Comparison of ENCODE assay signal across 28 cellular contexts in the genomic region with DNA sequence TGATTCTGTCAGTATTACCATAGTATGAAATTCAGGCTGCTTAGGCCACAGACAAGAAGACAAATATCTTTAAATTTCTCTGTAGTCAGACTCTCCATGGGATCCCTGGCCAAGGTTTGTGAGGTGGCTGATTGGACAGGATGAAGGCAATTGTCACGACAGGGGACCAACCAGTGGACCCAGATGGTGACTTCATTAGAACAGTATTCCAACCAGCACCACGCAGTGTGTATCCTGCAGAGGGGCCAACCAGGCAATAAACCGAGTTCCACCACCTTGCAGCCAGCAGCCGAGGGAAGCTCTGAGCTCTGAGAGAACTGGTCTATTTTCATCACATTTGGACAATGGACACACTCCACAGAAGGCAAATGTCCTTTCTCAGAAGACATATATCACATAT. TPM values are rescaled to one million over a fixed set of nuclear protein-coding genes. Genes with fewer than 3 reads are reported as not detected.
"Had no signal": no experiment of that assay in that cellular context is flagged by ENCODE, and none has a peak within 500 bp of the region (broad histone marks: within the 10 kb centered on the region; RNA-seq: fewer than 3 reads in every experiment).

No MANE protein-coding gene starts in this region.

- H3K27ac ChIP-seq: hepatocyte, left ventricle myocardium inferior, ovary, right atrium auricular region, right lobe of liver, suprapubic skin, thoracic aorta, tibial artery, uterus had no signal

- H3K4me1 ChIP-seq: left ventricle myocardium inferior, right atrium auricular region, right lobe of liver, suprapubic skin, tibial artery, uterus had no signal

- H3K36me3 Mint-ChIP-seq: natural killer cell treated with Interleukin-12 subunit alpha and Interleukin-12 subunit beta and Interleukin-15 and Interleukin-18, amount 100 ng/mL, for 72 hours; stimulated activated naive B cell treated with anti-CD40 and anti-IgM and Interleukin-4, amounts not matched to agents 10 μg/mL and 1 μg/mL and 100 μg/mL, for 72 hours had no signal

- H3K4me3 ChIP-seq: hepatocyte, left ventricle myocardium inferior, lung, mucosa of descending colon, ovary, right atrium auricular region, right lobe of liver, smooth muscle cell, suprapubic skin, thoracic aorta, tibial artery, uterus had no signal

- H3K27ac Mint-ChIP-seq: naive thymus-derived CD4-positive, alpha-beta T cell; natural killer cell treated with Interleukin-12 subunit alpha and Interleukin-12 subunit beta and Interleukin-15 and Interleukin-18, amount 100 ng/mL, for 72 hours; progenitor cell of endocrine pancreas; stimulated activated naive B cell treated with anti-CD40 and anti-IgM and Interleukin-4, amounts not matched to agents 10 μg/mL and 1 μg/mL and 100 μg/mL, for 72 hours; stimulated activated naive CD8-positive, alpha-beta T cell treated with anti-CD3 and anti-CD28 coated beads, Interleukin-15, Interleukin-2, amounts not matched to agents 100 ng/mL and 50 ng/mL, for 24 hours; type B pancreatic cell had no signal

- H3K4me1 Mint-ChIP-seq: naive thymus-derived CD4-positive, alpha-beta T cell; stimulated activated naive B cell treated with anti-CD40 and anti-IgM and Interleukin-4, amounts not matched to agents 10 μg/mL and 1 μg/mL and 100 μg/mL, for 72 hours had no signal

- H3K27me3 ChIP-seq: hepatocyte, ovary, right atrium auricular region, right lobe of liver, suprapubic skin, tibial artery, uterus had no signal

- H3K4me3 Mint-ChIP-seq: naive thymus-derived CD4-positive, alpha-beta T cell; natural killer cell treated with Interleukin-12 subunit alpha and Interleukin-12 subunit beta and Interleukin-15 and Interleukin-18, amount 100 ng/mL, for 72 hours; stimulated activated naive B cell treated with anti-CD40 and anti-IgM and Interleukin-4, amounts not matched to agents 10 μg/mL and 1 μg/mL and 100 μg/mL, for 72 hours; stimulated activated naive CD8-positive, alpha-beta T cell treated with anti-CD3 and anti-CD28 coated beads, Interleukin-15, Interleukin-2, amounts not matched to agents 100 ng/mL and 50 ng/mL, for 24 hours; type B pancreatic cell had no signal

- ATAC-seq: mucosa of descending colon; naive thymus-derived CD4-positive, alpha-beta T cell; natural killer cell treated with Interleukin-12 subunit alpha and Interleukin-12 subunit beta and Interleukin-15 and Interleukin-18, amount 100 ng/mL, for 72 hours; right lobe of liver; stimulated activated naive B cell treated with anti-CD40 and anti-IgM and Interleukin-4, amounts not matched to agents 10 μg/mL and 1 μg/mL and 100 μg/mL, for 72 hours had no signal

- H3K36me3 ChIP-seq: left ventricle myocardium inferior, ovary, right atrium auricular region, right lobe of liver, suprapubic skin, thoracic aorta, tibial artery, uterus had no signal

- DNase-seq: kidney; left ventricle myocardium inferior; midbrain; mucosa of descending colon; naive thymus-derived CD4-positive, alpha-beta T cell; ovary; right lobe of liver; stimulated activated CD4-positive, alpha-beta T cell treated with anti-CD3 and anti-CD28 coated beads, Interleukin-1b, Interleukin-23, amount 100 ng/mL, for 48 hours; stimulated activated CD4-positive, alpha-beta T cell treated with anti-CD3 and anti-CD28 coated beads, Interleukin-2, amount 100 ng/mL, for 48 hours; stimulated activated naive B cell treated with anti-CD40 and anti-IgM and Interleukin-4, amounts not matched to agents 10 μg/mL and 1 μg/mL and 100 μg/mL, for 72 hours; tibial artery; uterus had no signal

- H3K9me3 ChIP-seq: left ventricle myocardium inferior, mucosa of descending colon, ovary, right atrium auricular region, right lobe of liver, suprapubic skin, thoracic aorta, tibial artery, uterus had no signal

- H3K27me3 Mint-ChIP-seq: stimulated activated naive B cell treated with anti-CD40 and anti-IgM and Interleukin-4, amounts not matched to agents 10 μg/mL and 1 μg/mL and 100 μg/mL, for 72 hours had no signal

RNA-seq across cellular contexts. Expression of a gene that starts 16.1 kb away (rescaled TPM):
- total RNA-seq: kidney; left ventricle myocardium inferior; lower leg skin; mesenteric fat pad; myocyte; naive thymus-derived CD4-positive, alpha-beta T cell; natural killer cell treated with Interleukin-12 subunit alpha and Interleukin-12 subunit beta and Interleukin-15 and Interleukin-18, amount 100 ng/mL, for 72 hours; pulmonary artery endothelial cell; renal cortical epithelial cell; right atrium auricular region; smooth muscle cell; thoracic aorta; ureter had no signal
- polyA plus RNA-seq: hepatocyte; naive thymus-derived CD4-positive, alpha-beta T cell; smooth muscle cell had no signal
